ENCODE assay signal across 8 cellular contexts in the genomic region with DNA sequence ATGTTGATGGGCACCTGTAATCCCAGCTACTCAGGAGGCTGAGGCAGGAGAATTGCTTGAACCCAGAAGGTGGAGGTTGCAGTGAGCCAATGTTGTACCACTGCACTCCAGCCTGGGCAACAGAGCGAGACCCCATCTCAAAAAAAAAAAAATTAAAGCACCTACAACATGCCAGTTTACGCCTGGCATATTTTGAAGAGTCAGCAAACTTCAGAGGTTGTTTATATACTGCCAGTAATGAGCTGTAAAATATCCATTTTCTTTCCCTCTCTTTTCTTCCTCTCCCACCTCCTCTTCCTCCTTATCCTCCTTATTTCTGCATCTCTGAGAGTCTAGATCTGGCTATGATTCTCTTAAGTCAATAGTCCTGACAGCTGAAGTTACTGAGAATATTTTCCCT.
"Had no signal": no experiment of that assay in that cellular context is flagged by ENCODE, and none has a peak within 500 bp of the region (broad histone marks: within the 10 kb centered on the region; RNA-seq: fewer than 3 reads in every experiment).

No MANE protein-coding gene starts in this region.

- FAIRE-seq: G401.6, GM12878, GM12891, GM12892, GM18507, GM19239 had no signal

- ATAC-seq: GM12878 had no signal

- DNase-seq: GDM1, GF-D8 had no signal

- H3K4me3 ChIP-seq: GM12878 had no signal
